1 cellular context compared by ENCODE assay signal in the genomic region with DNA sequence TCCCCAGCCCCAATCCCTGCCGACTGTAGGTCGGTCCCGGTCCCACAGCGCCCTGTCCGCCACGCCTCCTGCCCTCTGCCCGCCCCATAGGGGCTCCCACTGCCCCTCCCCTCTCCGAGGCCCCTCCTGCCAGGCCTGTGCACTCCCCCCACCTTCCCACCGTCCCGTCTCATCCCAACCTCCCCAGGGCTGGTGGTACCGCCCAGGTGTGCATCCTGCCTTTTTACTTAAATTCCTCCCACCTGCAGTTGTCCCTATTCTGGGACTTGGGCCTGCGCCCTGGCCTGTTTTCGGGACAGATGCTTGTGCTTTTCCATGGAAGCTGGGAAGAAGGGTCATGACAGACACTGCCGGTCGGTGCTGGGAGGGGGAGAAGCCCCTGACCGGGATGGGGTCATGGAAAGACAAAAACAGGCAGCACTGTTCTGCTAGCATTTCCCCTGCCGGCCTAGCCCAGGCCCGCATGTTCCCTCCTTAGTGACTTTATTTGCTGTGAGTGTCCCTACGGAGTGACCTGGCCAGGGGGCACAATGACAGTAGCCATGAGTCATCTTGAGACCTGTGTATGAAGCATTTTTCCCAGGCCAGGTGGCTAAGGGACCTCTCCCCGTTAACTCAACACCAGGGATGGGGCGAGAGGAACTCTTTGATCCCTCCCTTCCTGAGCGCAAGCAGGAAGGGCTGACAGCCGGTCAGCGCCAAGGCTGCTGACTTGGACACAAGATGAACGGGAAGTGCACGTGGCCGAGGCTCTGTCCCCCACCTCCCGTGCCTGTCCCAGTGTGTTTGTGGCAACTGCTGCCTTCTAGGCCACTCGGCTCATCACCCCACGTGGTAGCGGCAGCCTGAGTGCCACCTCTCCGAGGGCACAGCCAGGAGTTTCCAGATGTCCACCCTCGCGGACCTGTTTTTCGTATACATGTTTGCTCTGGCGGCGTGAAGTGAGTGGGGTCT.
TF ChIP-seq lines count a peak whose summit lies in the region.

No MANE protein-coding gene starts in this region.

TF ChIP-seq in HCT116, 20 proteins besides CTCF, POLR2A, EP300 and RAD21 (continued from another document):
- TF ChIP-seq ZBTB33 (IDR thresholded peaks at IDR 0.05; ENCODE audit: extremely low read depth, insufficient replicate concordance, low read length): no peak
- no peak for TF ChIP-seq EGR1 (IDR thresholded peaks at IDR 0.05; ENCODE audit: low read depth)
- no peak for TF ChIP-seq SP1 (IDR thresholded peaks at IDR 0.05; ENCODE audit: low read depth)
- TF ChIP-seq JUND (IDR thresholded peaks at IDR 0.05): no peak
- TF ChIP-seq ELF1 (IDR thresholded peaks at IDR 0.05; ENCODE audit: borderline replicate concordance, low read depth): no peak
